In the genomic region with DNA sequence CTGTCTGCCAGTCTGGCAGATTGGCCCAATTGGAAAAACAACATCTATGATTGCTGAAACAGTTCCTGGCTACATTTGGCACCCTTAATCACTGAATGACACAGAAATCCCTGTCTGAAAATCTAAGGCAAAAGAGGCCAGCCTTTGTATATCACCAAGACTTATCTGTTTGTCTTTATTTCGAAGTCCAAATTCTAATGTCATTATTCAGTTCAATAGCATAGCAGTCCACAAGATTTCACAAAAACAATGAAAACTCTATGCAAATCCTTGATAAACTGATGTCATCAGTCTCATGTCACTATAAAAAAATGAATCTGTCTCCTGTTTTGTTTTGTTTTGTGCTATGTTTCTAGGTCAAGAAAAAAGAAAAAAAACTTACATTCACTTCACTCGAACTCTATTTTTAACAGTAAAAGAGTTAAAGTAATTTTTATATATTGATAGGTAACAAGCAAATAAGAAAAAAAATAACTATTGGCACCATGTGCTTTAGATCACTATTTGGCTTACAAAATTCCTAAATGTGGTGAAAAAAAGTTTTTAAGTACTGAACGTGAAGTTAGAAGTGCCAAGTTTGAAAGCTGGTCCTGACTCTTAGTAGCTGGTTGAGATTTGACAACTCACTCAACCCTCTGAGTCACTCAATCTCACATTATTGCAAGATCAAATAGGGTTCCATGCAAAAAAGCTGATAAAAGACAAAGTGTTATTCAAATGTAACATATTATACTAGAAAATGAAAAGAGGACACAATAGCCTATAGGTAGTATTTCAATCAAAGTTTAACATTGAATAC, we compare ENCODE assay signal across 20 cellular contexts.
DNase-seq lines count a peak whose midpoint lies in the region; ATAC-seq and TF ChIP-seq lines count a peak whose summit lies in the region.
"Had no signal": no experiment of that assay in that cellular context is flagged by ENCODE, and none has a peak within 500 bp of the region (broad histone marks: within the 10 kb centered on the region; RNA-seq: fewer than 3 reads in every experiment).

No MANE protein-coding gene starts in this region.

- H2AFZ ChIP-seq in fibroblast of lung (ENCODE audit: low read length) = no peak overlapping the region

- no peaks in the 10 kb centered on the region for H3K36me3 Mint-ChIP-seq in activated CD8-positive, alpha-beta T cell treated with anti-CD3 and anti-CD28 coated beads, Interleukin-2, amount 10 ng/mL, durations not matched to agents 7 days and 5 days (ENCODE audit: low read depth)

- H3K9ac ChIP-seq in fibroblast of lung (ENCODE audit: insufficient read depth, low read length) (no peak overlapping the region), skeletal muscle satellite cell (ENCODE audit: low read depth, low read length) (peak overlapping the region; percentile 71)
- H3K9ac ChIP-seq: KMS-11 had no signal

- no peaks in the 10 kb centered on the region for H3K9me3 Mint-ChIP-seq in activated CD8-positive, alpha-beta T cell treated with anti-CD3 and anti-CD28 coated beads, Interleukin-2, amount 10 ng/mL, durations not matched to agents 7 days and 5 days (ENCODE audit: insufficient read depth)

- H3K27ac ChIP-seq in fibroblast of lung (ENCODE audit: insufficient read depth, low read length) = no peak overlapping the region
- H3K27ac ChIP-seq: HL-60, KMS-11, left lung, pancreas had no signal

- H3K4me1 ChIP-seq in fibroblast of lung (ENCODE audit: control insufficient read depth, extremely low read depth, insufficient read depth, low read length) = peaks cover 2% of the 10 kb centered on the region
- peaks cover 25% of the 10 kb centered on the region for H3K4me1 ChIP-seq in skeletal muscle satellite cell (ENCODE audit: control insufficient read depth, insufficient read depth, low read length)
- peaks cover 3% of the 10 kb centered on the region for H3K4me1 ChIP-seq in HAP-1
- H3K4me1 ChIP-seq: left lung, pancreas had no signal

- no peaks in the 10 kb centered on the region for H4K20me1 ChIP-seq in fibroblast of lung (ENCODE audit: control insufficient read depth, extremely low read depth, insufficient read depth, low read length)

- H3K27me3 ChIP-seq in fibroblast of lung (ENCODE audit: control insufficient read depth, insufficient read depth, low read length) (no peaks in the 10 kb centered on the region), skeletal muscle satellite cell (ENCODE audit: control insufficient read depth, insufficient read depth, low read length) (no peaks in the 10 kb centered on the region), HAP-1 (ENCODE audit: low read depth) (no peaks in the 10 kb centered on the region)
- H3K27me3 ChIP-seq: left lung, pancreas had no signal

- no peak for TF ChIP-seq CTCF in fibroblast of lung (conservative IDR thresholded peaks at IDR 0.05 in 1 of 2, IDR thresholded peaks at IDR 0.05 in 1 of 2; ENCODE audit: low read depth in 1 of 2, low read length in 2 of 2)

- H3K27ac Mint-ChIP-seq in activated CD8-positive, alpha-beta T cell treated with anti-CD3 and anti-CD28 coated beads, Interleukin-2, amount 10 ng/mL, durations not matched to agents 7 days and 5 days = no peak overlapping the region

- no peaks in the 10 kb centered on the region for H3K9me3 ChIP-seq in fibroblast of lung (ENCODE audit: control insufficient read depth, insufficient read depth, low read depth, low read length)
- no peaks in the 10 kb centered on the region for H3K9me3 ChIP-seq in skeletal muscle satellite cell (replicated peaks; ENCODE audit: low read length)
- H3K9me3 ChIP-seq in HAP-1 = no peaks in the 10 kb centered on the region
- H3K9me3 ChIP-seq: left lung, pancreas had no signal

- H3K79me2 ChIP-seq in fibroblast of lung (ENCODE audit: control insufficient read depth, insufficient read depth, low read length) = no peaks in the 10 kb centered on the region

- H3K4me2 ChIP-seq in fibroblast of lung (ENCODE audit: extremely low read depth, insufficient read depth, low read length) (no peak overlapping the region), skeletal muscle satellite cell (ENCODE audit: low read length) (peak overlapping the region; percentile 42)
- H3K4me2 ChIP-seq: KMS-11 had no signal

- no peak overlapping the region for H3K4me3 ChIP-seq in fibroblast of lung (replicated peaks in 1 of 4; ENCODE audit: control extremely low read depth in 1 of 4, insufficient read depth in 1 of 4, low read depth in 3 of 4, low read length in 4 of 4)
- H3K4me3 ChIP-seq in skeletal muscle satellite cell (ENCODE audit: low read length) = no peak overlapping the region
- H3K4me3 ChIP-seq in HAP-1 = no peak overlapping the region
- H3K4me3 ChIP-seq: left lung, pancreas had no signal

- DNase-seq in GM04504 (ENCODE audit: low read depth) = peak; percentile 44
- peak; percentile 86 for DNase-seq in SK-MEL-5 (ENCODE audit: low read depth, low spot score)
- peak; percentile 69 to 78 for DNase-seq in fibroblast of lung (ENCODE audit: low read depth in 2 of 2)
- no peak for DNase-seq in activated CD8-positive, alpha-beta T cell treated with anti-CD3 and anti-CD28 coated beads, Interleukin-2, amount 10 ng/mL, durations not matched to agents 7 days and 5 days
- DNase-seq in HAP-1 (ENCODE audit: low spot score in 2 of 2) = no peak
- DNase-seq: activated gamma-delta T cell treated with Interleukin-2 at 50 U/mL for 16 hours; C1 segment of cervical spinal cord; left lung; NCI-H1417 treated with DMSO at 0.1 percent for 48 hours; NK-92 treated with Interleukin-12 subunit alpha and Interleukin-12 subunit beta, amount 100 ng/mL, for 24 hours; pancreas; SHP77; small intestine; trophoblast cell had no signal

- H3K36me3 ChIP-seq in fibroblast of lung (ENCODE audit: control insufficient read depth, insufficient read depth, low read length) (no peaks in the 10 kb centered on the region), skeletal muscle satellite cell (ENCODE audit: insufficient read depth, low read length) (no peaks in the 10 kb centered on the region), HAP-1 (replicated peaks) (no peaks in the 10 kb centered on the region)
- H3K36me3 ChIP-seq: left lung, pancreas had no signal

- in situ Hi-C loops in SK-MEL-5 (cut with HindIII; ENCODE audit: low pct_unique_long_range_greater_than_20kb, low sequenced_read_pairs) (no loop called here), HAP-1 (cut with MboI; ENCODE audit: low sequenced_read_pairs) (no loop called here)

- H3K27me3 Mint-ChIP-seq in activated CD8-positive, alpha-beta T cell treated with anti-CD3 and anti-CD28 coated beads, Interleukin-2, amount 10 ng/mL, durations not matched to agents 7 days and 5 days (ENCODE audit: low read depth) = peaks cover 5% of the 10 kb centered on the region

- H3K4me3 Mint-ChIP-seq in activated CD8-positive, alpha-beta T cell treated with anti-CD3 and anti-CD28 coated beads, Interleukin-2, amount 10 ng/mL, durations not matched to agents 7 days and 5 days = no peak overlapping the region

- ATAC-seq in activated CD8-positive, alpha-beta T cell treated with anti-CD3 and anti-CD28 coated beads, Interleukin-2, amount 10 ng/mL, durations not matched to agents 7 days and 5 days = no peak
- ATAC-seq in HG02884 (IDR thresholded peaks at IDR 0.05; ENCODE audit: unreplicated experiment) (no peak), GM18909 (IDR thresholded peaks at IDR 0.05; ENCODE audit: poor library complexity, unreplicated experiment) (no peak)
- ATAC-seq: activated CD4-positive, CD25-positive, alpha-beta regulatory T cell treated with anti-CD3 and anti-CD28 coated beads, Interleukin-2, amount 50 U/mL, for 24 hours; left lung; pancreas had no signal

- POLR2A ChIA-PET in activated CD8-positive, alpha-beta T cell treated with anti-CD3 and anti-CD28 coated beads, Interleukin-2, amount 10 ng/mL, durations not matched to agents 7 days and 5 days (lab: Charles Lee) = no interaction called here

- no peaks in the 10 kb centered on the region for H3K4me1 Mint-ChIP-seq in activated CD8-positive, alpha-beta T cell treated with anti-CD3 and anti-CD28 coated beads, Interleukin-2, amount 10 ng/mL, durations not matched to agents 7 days and 5 days (ENCODE audit: low read depth)

- CTCF ChIA-PET in activated CD8-positive, alpha-beta T cell treated with anti-CD3 and anti-CD28 coated beads, Interleukin-2, amount 10 ng/mL, durations not matched to agents 7 days and 5 days (lab: Charles Lee) = no interaction called here

Comparison
In these comparisons a context has a peak if more than half of its experiments do, and no peak if none do; other contexts are left out.
1. DNase-seq: peak in GM04504 (single experiment), SK-MEL-5 (single experiment) and fibroblast of lung (2 of 2); none in activated CD8-positive, alpha-beta T cell treated with anti-CD3 and anti-CD28 coated beads, Interleukin-2, amount 10 ng/mL, durations not matched to agents 7 days and 5 days (single experiment) and HAP-1 (0 of 2).